9 cellular contexts compared by ENCODE assay signal in genomic region chr22:23750374-23750743, GRCh38. TPM values are rescaled to one million over a fixed set of nuclear protein-coding genes. Genes with fewer than 3 reads are reported as not detected.
DNase-seq lines count a peak whose midpoint lies in the region; ATAC-seq, FAIRE-seq and TF ChIP-seq lines count a peak whose summit lies in the region.
"Had no signal": no experiment of that assay in that cellular context is flagged by ENCODE, and none has a peak within 500 bp of the region (broad histone marks: within the 10 kb centered on the region; RNA-seq: fewer than 3 reads in every experiment).

No MANE protein-coding gene starts in this region.

- peaks cover 3 to 9% of the 10 kb centered on the region in 2 donors for H3K36me3 Mint-ChIP-seq in CD4-positive, alpha-beta memory T cell
- peaks cover 5% of the 10 kb centered on the region for H3K36me3 Mint-ChIP-seq in endothelial cell (ENCODE audit: low read depth, unreplicated experiment)

- peaks cover 7 to 21% (median 12%) of the 10 kb centered on the region in 4 donors for H3K4me1 Mint-ChIP-seq in CD4-positive, alpha-beta memory T cell
- peaks cover 14% of the 10 kb centered on the region for H3K4me1 Mint-ChIP-seq in endothelial cell (ENCODE audit: unreplicated experiment)

- CTCF ChIA-PET in CD4-positive, alpha-beta memory T cell (lab: Charles Lee; ENCODE audit: partially characterized antibody), result interaction anchor here (0.6 to 1.2 kb wide), 3 partner anchors 8 to 108 kb away, joined by 3 to 4 read pairs (median 3); no protein-coding TSS in a partner anchor
- CTCF ChIA-PET in PC-3 (lab: Charles Lee), result no interaction called here

- no peaks in the 10 kb centered on the region for H3K36me3 ChIP-seq in CD4-positive, alpha-beta memory T cell (ENCODE audit: insufficient read depth, low read length)
- no peaks in the 10 kb centered on the region for H3K36me3 ChIP-seq in PC-3 (ENCODE audit: low read depth, low read length)
- peaks cover 4% of the 10 kb centered on the region for H3K36me3 ChIP-seq in neuron (ENCODE audit: insufficient read depth, low read length)

- H3K9me3 ChIP-seq in CD4-positive, alpha-beta memory T cell (ENCODE audit: control insufficient read depth in 1 of 2, low read length in 2 of 2), result no peaks in the 10 kb centered on the region
- no peaks in the 10 kb centered on the region for H3K9me3 ChIP-seq in PC-3 (ENCODE audit: low read length)
- no peaks in the 10 kb centered on the region for H3K9me3 ChIP-seq in neuron (ENCODE audit: low read length)

- no peak for DNase-seq in CD4-positive, alpha-beta memory T cell
- DNase-seq in PC-3 (no peak), endothelial cell (ENCODE audit: low spot score) (no peak), MV-4-11 (lab: John Stamatoyannopoulos, UW) (no peak), dedifferentiated amniotic fluid mesenchymal stem cell (ENCODE audit: extremely low spot score) (no peak), GM12892 (ENCODE audit: insufficient read length) (no peak)

- TF ChIP-seq POLR2A in GM12892 (IDR thresholded peaks at IDR 0.05; ENCODE audit: low read depth, low read length), result no peak

- no peaks in the 10 kb centered on the region for H3K27me3 ChIP-seq in CD4-positive, alpha-beta memory T cell (ENCODE audit: insufficient read depth, low read length)
- H3K27me3 ChIP-seq in PC-3 (ENCODE audit: low read length) (no peaks in the 10 kb centered on the region), neuron (ENCODE audit: insufficient read depth, low read length) (no peaks in the 10 kb centered on the region)

- POLR2A ChIA-PET in CD4-positive, alpha-beta memory T cell (lab: Charles Lee; ENCODE audit: partially characterized antibody), result interaction anchor here (0.6 to 3.0 kb wide), 10 partner anchors 9 to 144 kb away, joined by 3 to 18 read pairs (median 10); partner anchors contain the start of genes C22orf15, CHCHD10, MIF and SLC2A11
- POLR2A ChIA-PET in PC-3 (lab: Charles Lee; ENCODE audit: unreplicated experiment), result interaction anchor here (0.6 kb wide), 2 partner anchors 13 to 29 kb away, joined by 3 to 4 read pairs; no protein-coding TSS in a partner anchor

- ATAC-seq in PC-3, result no peak
- no peak for ATAC-seq in GM21786 (IDR thresholded peaks at IDR 0.05; ENCODE audit: unreplicated experiment)

- FAIRE-seq in GM12892 (lab: Jason Lieb, UNC), result no peak

- H2AFZ ChIP-seq in PC-3 (ENCODE audit: low read length) (peak overlapping the region; percentile 95), neuron (ENCODE audit: low read depth, low read length) (peak overlapping the region; percentile 70)

- H3K9me2 ChIP-seq in PC-3 (replicated peaks; ENCODE audit: low read length), result no peaks in the 10 kb centered on the region

- no peaks in the 10 kb centered on the region for H3K9me3 Mint-ChIP-seq in CD4-positive, alpha-beta memory T cell
- no peaks in the 10 kb centered on the region for H3K9me3 Mint-ChIP-seq in endothelial cell (ENCODE audit: unreplicated experiment)

- H3K4me1 ChIP-seq in CD4-positive, alpha-beta memory T cell (ENCODE audit: insufficient read depth, low read length), result peaks cover 13% of the 10 kb centered on the region
- H3K4me1 ChIP-seq in PC-3 (ENCODE audit: insufficient read depth, low read length) (peaks cover 8% of the 10 kb centered on the region), neuron (ENCODE audit: insufficient read depth, low read length) (peaks cover 14% of the 10 kb centered on the region)

- H3K27me3 Mint-ChIP-seq in CD4-positive, alpha-beta memory T cell, result no peaks in the 10 kb centered on the region
- H3K27me3 Mint-ChIP-seq in endothelial cell (ENCODE audit: unreplicated experiment), result peaks cover 4% of the 10 kb centered on the region

- H3K27ac ChIP-seq in CD4-positive, alpha-beta memory T cell (ENCODE audit: low read depth, low read length), result peak overlapping the region; percentile 40
- H3K27ac ChIP-seq in PC-3 (ENCODE audit: low read length), result no peak overlapping the region

- no peak for TF ChIP-seq CTCF in PC-3 (conservative IDR thresholded peaks at IDR 0.05; ENCODE audit: low read depth, low read length)
- TF ChIP-seq CTCF in endothelial cell (IDR thresholded peaks at IDR 0.05; ENCODE audit: unreplicated experiment), result no peak

- H3K79me2 ChIP-seq in PC-3 (ENCODE audit: low read length), result 0 out of 2 replicates have a peak, but pooled peaks cover 4% of the 10 kb centered on the region

- peak overlapping the region; percentile 76 to 83 (median 79) for H3K4me3 Mint-ChIP-seq in CD4-positive, alpha-beta memory T cell
- peak overlapping the region; percentile 89 for H3K4me3 Mint-ChIP-seq in endothelial cell (ENCODE audit: unreplicated experiment)

- H3K4me2 ChIP-seq in PC-3 (ENCODE audit: low read length), result peak overlapping the region; percentile 97

- H4K20me1 ChIP-seq in PC-3 (ENCODE audit: low read length), result no peaks in the 10 kb centered on the region

- intact Hi-C loops in CD4-positive, alpha-beta memory T cell (cut with micrococcal nuclease), result loop anchor here (5.0 kb wide), 1 partner anchor 33 kb away; no protein-coding TSS in a partner anchor
- intact Hi-C loops in PC-3 (cut with micrococcal nuclease), result no loop called here

- H3F3A ChIP-seq in PC-3 (ENCODE audit: low read length, unreplicated experiment), result no peaks in the 10 kb centered on the region

- peak overlapping the region; percentile 34 to 84 (median 77) for H3K27ac Mint-ChIP-seq in CD4-positive, alpha-beta memory T cell
- H3K27ac Mint-ChIP-seq in endothelial cell (ENCODE audit: unreplicated experiment), result no peak overlapping the region

- TSS peak; percentile 76 for BruUV-seq in PC-3 (replicated peaks; lab: Mats Ljungman, UMichigan)

- peak overlapping the region; percentile 69 for H3K9ac ChIP-seq in PC-3 (ENCODE audit: low read length)

- peak overlapping the region; percentile 73 for H3K4me3 ChIP-seq in CD4-positive, alpha-beta memory T cell (ENCODE audit: low read length in 2 of 2)
- H3K4me3 ChIP-seq in PC-3 (ENCODE audit: low read length), result peak overlapping the region; percentile 86
- peak overlapping the region; percentile 97 for H3K4me3 ChIP-seq in neuron (ENCODE audit: low read length)

RNA-seq across cellular contexts. Expression of gene ZNF70, which starts 0.6 kb away (rescaled TPM):
- 1 to 10 TPM; 6.4 to 7.4 TPM for total RNA-seq in CD4-positive, alpha-beta memory T cell
- under 1 TPM in 1 of 2 donors, not detected in 1; 0.37 TPM for polyA plus RNA-seq in CD4-positive, alpha-beta memory T cell
- total RNA-seq in PC-3 (2014; rRNA removed) (2.3 and 3.7 TPM in 2 replicates), endothelial cell (ENCODE audit: unreplicated experiment) (8.0 TPM)
- polyA plus RNA-seq in GM12892 (2012; ENCODE audit: missing spikeins), result 2.1 TPM

RNA-seq across cellular contexts. Expression of gene VPREB3, which starts 3.9 kb away (rescaled TPM):
- total RNA-seq in CD4-positive, alpha-beta memory T cell, result not detected
- polyA plus RNA-seq in CD4-positive, alpha-beta memory T cell, result 1 to 10 TPM; 1.2 to 5.5 TPM
- total RNA-seq in PC-3 (2014; rRNA removed) (0.77 TPM in 1 of 2 replicates, not detected in the other), endothelial cell (ENCODE audit: unreplicated experiment) (not detected)
- 11.6 TPM for polyA plus RNA-seq in GM12892 (2012; ENCODE audit: missing spikeins)
- total RNA-seq: activated CD8-positive, alpha-beta memory T cell treated with anti-CD3 and anti-CD28 coated beads for 36 hours had no signal

RNA-seq across cellular contexts. Expression of gene C22orf15, which starts 12.4 kb away (rescaled TPM):
- 1 to 10 TPM; 1.5 to 1.9 TPM for total RNA-seq in CD4-positive, alpha-beta memory T cell
- 1 to 10 TPM in 1 of 2 donors, under 1 TPM in 1; 0.34 to 1.2 TPM for polyA plus RNA-seq in CD4-positive, alpha-beta memory T cell
- total RNA-seq in PC-3 (2014; rRNA removed), result not detected in 2 replicates
- total RNA-seq in endothelial cell (ENCODE audit: unreplicated experiment), result 2.0 TPM
- polyA plus RNA-seq in GM12892 (2012; ENCODE audit: missing spikeins), result 2.3 TPM

RNA-seq across cellular contexts. Expression of gene CHCHD10, which starts 17.4 kb away (rescaled TPM):
- 10 to 100 TPM; 44.7 to 45.9 TPM for total RNA-seq in CD4-positive, alpha-beta memory T cell
- 10 to 100 TPM; 16.3 to 33.1 TPM for polyA plus RNA-seq in CD4-positive, alpha-beta memory T cell
- 52.2 and 98.1 TPM in 2 replicates for total RNA-seq in PC-3 (2014; rRNA removed)
- total RNA-seq in endothelial cell (ENCODE audit: unreplicated experiment), result 55.8 TPM
- 268 TPM for polyA plus RNA-seq in GM12892 (2012; ENCODE audit: missing spikeins)

RNA-seq across cellular contexts. Expression of gene MMP11, which starts 22.3 kb away (rescaled TPM):
- 1 to 10 TPM in 1 of 2 experiments, under 1 TPM in 1; 0.79 to 1.6 TPM for total RNA-seq in CD4-positive, alpha-beta memory T cell
- polyA plus RNA-seq in CD4-positive, alpha-beta memory T cell, result 1 to 10 TPM; 1.0 to 1.1 TPM
- total RNA-seq in PC-3 (2014; rRNA removed) (2.4 and 5.9 TPM in 2 replicates), endothelial cell (ENCODE audit: unreplicated experiment) (3.4 TPM)
- polyA plus RNA-seq in GM12892 (2012; ENCODE audit: missing spikeins), result 0.32 TPM
